Comparison of ENCODE assay signal across 10 cellular contexts in the genomic region with DNA sequence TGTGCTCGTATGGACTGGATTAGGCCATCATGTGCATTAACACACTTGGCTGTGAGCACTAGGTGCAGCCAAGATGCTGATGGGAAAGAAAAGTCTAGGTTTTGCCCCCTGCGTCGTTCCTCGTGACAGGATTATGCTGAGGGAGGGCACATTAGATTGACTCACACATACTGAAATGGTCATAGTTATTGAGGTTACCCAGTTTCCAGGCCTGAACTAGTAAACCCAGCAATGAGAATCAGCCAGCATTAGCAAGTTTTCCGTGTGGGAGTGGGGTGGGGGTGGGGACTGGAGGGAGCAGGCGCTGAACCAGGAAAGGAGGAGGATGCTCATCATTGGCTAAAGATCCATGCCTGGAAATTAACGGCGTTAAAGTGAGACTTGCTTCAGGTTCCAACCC.
A peak's percentile ranks its signal among the peaks of the same experiment; 100 is the strongest.
DNase-seq lines count a peak whose midpoint lies in the region; ATAC-seq and TF ChIP-seq lines count a peak whose summit lies in the region.
"Had no signal": no experiment of that assay in that cellular context is flagged by ENCODE, and none has a peak within 500 bp of the region (broad histone marks: within the 10 kb centered on the region; RNA-seq: fewer than 3 reads in every experiment).

No MANE protein-coding gene starts in this region.

- TF ChIP-seq CTCF in ascending aorta (IDR thresholded peaks at IDR 0.05) = no peak
- TF ChIP-seq CTCF in gastrocnemius medialis (IDR thresholded peaks at IDR 0.05 in 4 of 5, conservative IDR thresholded peaks at IDR 0.05 in 1 of 5) = no peak

- intact Hi-C loops in ascending aorta (cut with DNase I) = loop anchor here (5.0 kb wide), 4 partner anchors 165 to 895 kb away; no protein-coding TSS in a partner anchor
- intact Hi-C loops in gastrocnemius medialis (cut with DNase I; ENCODE audit: low total_unique reads) = loop anchor here (1.0 to 10.0 kb wide), 10 partner anchors 93 to 1092 kb away; no protein-coding TSS in a partner anchor
- intact Hi-C loops in activated CD4-positive, alpha-beta T cell treated with anti-CD3 and anti-CD28 coated beads, Interleukin-2, amount 10 ng/mL, durations not matched to agents 24 days and 14 days (cut with micrococcal nuclease) = loop anchor here (10.0 kb wide), 1 partner anchor 72 kb away; no protein-coding TSS in a partner anchor
- intact Hi-C loops in activated CD4-positive, alpha-beta T cell treated with anti-CD3 and anti-CD28 coated beads for 36 hours (cut with DNase I, micrococcal nuclease) = no loop called here

- no peak for DNase-seq in H7
- DNase-seq in ascending aorta (ENCODE audit: low spot score in 2 of 2) = no peak
- DNase-seq in gastrocnemius medialis = no peak
- DNase-seq in activated CD4-positive, alpha-beta T cell treated with anti-CD3 and anti-CD28 coated beads, Interleukin-2, amount 10 ng/mL, durations not matched to agents 24 days and 14 days = no peak
- no peak for DNase-seq in KG1 (lab: John Stamatoyannopoulos, UW)
- no peak for DNase-seq in activated CD4-positive, alpha-beta T cell treated with anti-CD3 and anti-CD28 coated beads for 36 hours
- DNase-seq: effector memory CD8-positive, alpha-beta T cell; GDM1 had no signal

- in situ Hi-C loops in gastrocnemius medialis (cut with MboI; ENCODE audit: low sequenced_read_pairs in 4 of 4) = loop anchor here in 1 of 4 donors (10.0 kb wide), 2 partner anchors 592 to 1032 kb away; no protein-coding TSS in a partner anchor

- no peaks in the 10 kb centered on the region for H3K9me3 ChIP-seq in ascending aorta
- no peaks in the 10 kb centered on the region for H3K9me3 ChIP-seq in iPS-15b (ENCODE audit: control insufficient read depth, insufficient read depth, low read length)
- no peaks in the 10 kb centered on the region for H3K9me3 ChIP-seq in gastrocnemius medialis

- H3K36me3 Mint-ChIP-seq in activated CD4-positive, alpha-beta T cell treated with anti-CD3 and anti-CD28 coated beads, Interleukin-2, amount 10 ng/mL, durations not matched to agents 24 days and 14 days (ENCODE audit: low read depth) = peaks cover 3% of the 10 kb centered on the region
- no peaks in the 10 kb centered on the region for H3K36me3 Mint-ChIP-seq in activated CD4-positive, alpha-beta T cell treated with anti-CD3 and anti-CD28 coated beads for 36 hours (ENCODE audit: low read depth)

- no peak overlapping the region for H3K4me3 Mint-ChIP-seq in activated CD4-positive, alpha-beta T cell treated with anti-CD3 and anti-CD28 coated beads, Interleukin-2, amount 10 ng/mL, durations not matched to agents 24 days and 14 days
- no peak overlapping the region for H3K4me3 Mint-ChIP-seq in activated CD4-positive, alpha-beta T cell treated with anti-CD3 and anti-CD28 coated beads for 36 hours

- peak overlapping the region; percentile 32 for H3K9ac ChIP-seq in iPS-15b (ENCODE audit: low read depth, low read length)

- no peak for TF ChIP-seq POLR2A in gastrocnemius medialis (IDR thresholded peaks at IDR 0.05)

- no peaks in the 10 kb centered on the region for H3K27me3 ChIP-seq in H7 (ENCODE audit: control insufficient read depth, insufficient read depth, low read length)
- H3K27me3 ChIP-seq in ascending aorta = no peaks in the 10 kb centered on the region
- peaks cover 5% of the 10 kb centered on the region for H3K27me3 ChIP-seq in iPS-15b (ENCODE audit: control insufficient read depth, insufficient read depth, low read length)
- H3K27me3 ChIP-seq in gastrocnemius medialis = no peaks in the 10 kb centered on the region

- ATAC-seq in gastrocnemius medialis = peak in 1 of 2 donors; percentile 2
- no peak for ATAC-seq in activated CD4-positive, alpha-beta T cell treated with anti-CD3 and anti-CD28 coated beads for 36 hours
- ATAC-seq in GM18861 (IDR thresholded peaks at IDR 0.05; ENCODE audit: unreplicated experiment) = no peak
- ATAC-seq: effector memory CD8-positive, alpha-beta T cell had no signal

- H3K4me3 ChIP-seq in H7 (ENCODE audit: insufficient read depth, low read depth, low read length) = peak overlapping the region; percentile 51
- peak overlapping the region; percentile 57 to 64 for H3K4me3 ChIP-seq in ascending aorta
- peak overlapping the region; percentile 74 for H3K4me3 ChIP-seq in iPS-15b (ENCODE audit: low read depth, low read length)
- H3K4me3 ChIP-seq in gastrocnemius medialis = peak overlapping the region; percentile 42 to 58 (median 52)

- H3K4me1 ChIP-seq in ascending aorta (peaks cover 31 to 72% of the 10 kb centered on the region in 2 donors), iPS-15b (ENCODE audit: control insufficient read depth, insufficient read depth, low read length) (peaks cover 9% of the 10 kb centered on the region), gastrocnemius medialis (peaks cover 44% of the 10 kb centered on the region in 2 donors)

- H3K27ac ChIP-seq in ascending aorta = peak overlapping the region; percentile 98 to 99
- H3K27ac ChIP-seq in gastrocnemius medialis = peak overlapping the region; percentile 92 to 98 (median 98)

- H3K36me3 ChIP-seq in H7 (replicated peaks; ENCODE audit: control insufficient read depth, insufficient read depth, low read length) = no peaks in the 10 kb centered on the region
- H3K36me3 ChIP-seq in ascending aorta = no peaks in the 10 kb centered on the region
- no peaks in the 10 kb centered on the region for H3K36me3 ChIP-seq in iPS-15b (ENCODE audit: control insufficient read depth, insufficient read depth, low read length)
- no peaks in the 10 kb centered on the region for H3K36me3 ChIP-seq in gastrocnemius medialis

- H3K9me3 Mint-ChIP-seq in activated CD4-positive, alpha-beta T cell treated with anti-CD3 and anti-CD28 coated beads, Interleukin-2, amount 10 ng/mL, durations not matched to agents 24 days and 14 days = peaks cover 6% of the 10 kb centered on the region
- no peaks in the 10 kb centered on the region for H3K9me3 Mint-ChIP-seq in activated CD4-positive, alpha-beta T cell treated with anti-CD3 and anti-CD28 coated beads for 36 hours (ENCODE audit: low read depth)
- H3K9me3 Mint-ChIP-seq: effector memory CD8-positive, alpha-beta T cell had no signal

- CTCF ChIA-PET in activated CD4-positive, alpha-beta T cell treated with anti-CD3 and anti-CD28 coated beads for 36 hours (lab: Charles Lee) = interaction anchor here (1.3 to 3.3 kb wide), 2 partner anchors 8 to 11 kb away, joined by 3 to 18 read pairs; no protein-coding TSS in a partner anchor

- POLR2A ChIA-PET in activated CD4-positive, alpha-beta T cell treated with anti-CD3 and anti-CD28 coated beads for 36 hours (lab: Charles Lee) = no interaction called here

- H3K4me1 Mint-ChIP-seq in activated CD4-positive, alpha-beta T cell treated with anti-CD3 and anti-CD28 coated beads, Interleukin-2, amount 10 ng/mL, durations not matched to agents 24 days and 14 days = peaks cover 28% of the 10 kb centered on the region
- peaks cover 39% of the 10 kb centered on the region for H3K4me1 Mint-ChIP-seq in activated CD4-positive, alpha-beta T cell treated with anti-CD3 and anti-CD28 coated beads for 36 hours

- peaks cover 19% of the 10 kb centered on the region for H3K27me3 Mint-ChIP-seq in activated CD4-positive, alpha-beta T cell treated with anti-CD3 and anti-CD28 coated beads, Interleukin-2, amount 10 ng/mL, durations not matched to agents 24 days and 14 days
- peaks cover 14% of the 10 kb centered on the region for H3K27me3 Mint-ChIP-seq in activated CD4-positive, alpha-beta T cell treated with anti-CD3 and anti-CD28 coated beads for 36 hours

- no peak overlapping the region for H3K27ac Mint-ChIP-seq in activated CD4-positive, alpha-beta T cell treated with anti-CD3 and anti-CD28 coated beads, Interleukin-2, amount 10 ng/mL, durations not matched to agents 24 days and 14 days
- H3K27ac Mint-ChIP-seq in activated CD4-positive, alpha-beta T cell treated with anti-CD3 and anti-CD28 coated beads for 36 hours = no peak overlapping the region
- H3K27ac Mint-ChIP-seq: effector memory CD8-positive, alpha-beta T cell had no signal

Comparison
In these comparisons a context has a peak if more than half of its experiments do, and no peak if none do; other contexts are left out.
1. intact Hi-C loops: an anchor here in ascending aorta (5.0 kb wide), gastrocnemius medialis (1.0 to 10.0 kb wide) and activated CD4-positive, alpha-beta T cell treated with anti-CD3 and anti-CD28 coated beads, Interleukin-2, amount 10 ng/mL, durations not matched to agents 24 days and 14 days (10.0 kb wide); none called in activated CD4-positive, alpha-beta T cell treated with anti-CD3 and anti-CD28 coated beads for 36 hours.